ENCODE assay signal across 1 cellular context in the genomic region with DNA sequence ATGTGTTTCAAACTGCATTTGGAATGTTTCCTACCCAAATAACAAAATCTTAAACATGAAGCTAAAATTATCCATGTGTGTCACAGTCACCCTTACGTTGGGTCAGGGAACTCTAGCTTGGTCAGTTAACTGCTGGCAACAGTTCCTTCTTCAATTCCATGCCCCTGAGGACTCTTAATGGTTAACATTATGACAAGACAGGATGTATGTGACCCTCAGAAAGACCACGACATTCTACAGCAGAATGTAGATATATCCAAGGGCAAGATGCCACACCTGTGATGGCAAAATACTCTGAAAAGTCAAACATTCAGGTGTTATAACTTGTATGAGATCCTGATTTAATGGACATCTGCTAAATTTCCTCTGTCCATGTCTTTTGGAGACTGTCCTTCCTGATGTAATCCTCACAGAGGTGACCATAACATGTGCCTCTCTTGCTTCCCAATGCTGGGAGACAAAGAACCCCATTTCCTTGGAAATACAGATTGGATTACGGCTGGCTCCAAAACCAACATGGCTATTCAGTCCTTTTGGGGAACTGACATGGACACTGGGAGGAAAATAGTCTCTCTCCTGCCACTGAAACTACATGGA.
TF ChIP-seq lines count a peak whose summit lies in the region.

No MANE protein-coding gene starts in this region.

TF ChIP-seq in GM23338, 12 proteins besides CTCF, POLR2A, EP300 and RAD21:
- TF ChIP-seq EZH2phosphoT487 (IDR thresholded peaks at IDR 0.05; ENCODE audit: unreplicated experiment) (no peak), ZNF331 (CRISPR knock-in tag; IDR thresholded peaks at IDR 0.05; ENCODE audit: low read depth) (no peak), POLR2AphosphoS5 (IDR thresholded peaks at IDR 0.05; ENCODE audit: low read depth) (no peak), CREB1 (CRISPR knock-in tag; IDR thresholded peaks at IDR 0.05; ENCODE audit: low read depth) (no peak), ZNF114 (CRISPR knock-in tag; IDR thresholded peaks at IDR 0.05) (no peak), EZH2 (IDR thresholded peaks at IDR 0.05; ENCODE audit: low read depth, unreplicated experiment) (no peak), JUNB (IDR thresholded peaks at IDR 0.05; ENCODE audit: unreplicated experiment) (no peak), STAT1 (IDR thresholded peaks at IDR 0.05; ENCODE audit: unreplicated experiment) (no peak), NANOG (IDR thresholded peaks at IDR 0.05; ENCODE audit: borderline replicate concordance) (no peak)
- TF ChIP-seq, protein P1, sequence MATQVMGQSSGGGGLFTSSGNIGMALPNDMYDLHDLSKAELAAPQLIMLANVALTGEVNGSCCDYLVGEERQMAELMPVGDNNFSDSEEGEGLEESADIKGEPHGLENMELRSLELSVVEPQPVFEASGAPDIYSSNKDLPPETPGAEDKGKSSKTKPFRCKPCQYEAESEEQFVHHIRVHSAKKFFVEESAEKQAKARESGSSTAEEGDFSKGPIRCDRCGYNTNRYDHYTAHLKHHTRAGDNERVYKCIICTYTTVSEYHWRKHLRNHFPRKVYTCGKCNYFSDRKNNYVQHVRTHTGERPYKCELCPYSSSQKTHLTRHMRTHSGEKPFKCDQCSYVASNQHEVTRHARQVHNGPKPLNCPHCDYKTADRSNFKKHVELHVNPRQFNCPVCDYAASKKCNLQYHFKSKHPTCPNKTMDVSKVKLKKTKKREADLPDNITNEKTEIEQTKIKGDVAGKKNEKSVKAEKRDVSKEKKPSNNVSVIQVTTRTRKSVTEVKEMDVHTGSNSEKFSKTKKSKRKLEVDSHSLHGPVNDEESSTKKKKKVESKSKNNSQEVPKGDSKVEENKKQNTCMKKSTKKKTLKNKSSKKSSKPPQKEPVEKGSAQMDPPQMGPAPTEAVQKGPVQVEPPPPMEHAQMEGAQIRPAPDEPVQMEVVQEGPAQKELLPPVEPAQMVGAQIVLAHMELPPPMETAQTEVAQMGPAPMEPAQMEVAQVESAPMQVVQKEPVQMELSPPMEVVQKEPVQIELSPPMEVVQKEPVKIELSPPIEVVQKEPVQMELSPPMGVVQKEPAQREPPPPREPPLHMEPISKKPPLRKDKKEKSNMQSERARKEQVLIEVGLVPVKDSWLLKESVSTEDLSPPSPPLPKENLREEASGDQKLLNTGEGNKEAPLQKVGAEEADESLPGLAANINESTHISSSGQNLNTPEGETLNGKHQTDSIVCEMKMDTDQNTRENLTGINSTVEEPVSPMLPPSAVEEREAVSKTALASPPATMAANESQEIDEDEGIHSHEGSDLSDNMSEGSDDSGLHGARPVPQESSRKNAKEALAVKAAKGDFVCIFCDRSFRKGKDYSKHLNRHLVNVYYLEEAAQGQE (IDR thresholded peaks at IDR 0.05; ENCODE audit: unreplicated experiment), result no peak
- TF ChIP-seq, protein P2, sequence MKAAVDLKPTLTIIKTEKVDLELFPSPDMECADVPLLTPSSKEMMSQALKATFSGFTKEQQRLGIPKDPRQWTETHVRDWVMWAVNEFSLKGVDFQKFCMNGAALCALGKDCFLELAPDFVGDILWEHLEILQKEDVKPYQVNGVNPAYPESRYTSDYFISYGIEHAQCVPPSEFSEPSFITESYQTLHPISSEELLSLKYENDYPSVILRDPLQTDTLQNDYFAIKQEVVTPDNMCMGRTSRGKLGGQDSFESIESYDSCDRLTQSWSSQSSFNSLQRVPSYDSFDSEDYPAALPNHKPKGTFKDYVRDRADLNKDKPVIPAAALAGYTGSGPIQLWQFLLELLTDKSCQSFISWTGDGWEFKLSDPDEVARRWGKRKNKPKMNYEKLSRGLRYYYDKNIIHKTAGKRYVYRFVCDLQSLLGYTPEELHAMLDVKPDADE (IDR thresholded peaks at IDR 0.05), result no peak
- TF ChIP-seq, protein P3, sequence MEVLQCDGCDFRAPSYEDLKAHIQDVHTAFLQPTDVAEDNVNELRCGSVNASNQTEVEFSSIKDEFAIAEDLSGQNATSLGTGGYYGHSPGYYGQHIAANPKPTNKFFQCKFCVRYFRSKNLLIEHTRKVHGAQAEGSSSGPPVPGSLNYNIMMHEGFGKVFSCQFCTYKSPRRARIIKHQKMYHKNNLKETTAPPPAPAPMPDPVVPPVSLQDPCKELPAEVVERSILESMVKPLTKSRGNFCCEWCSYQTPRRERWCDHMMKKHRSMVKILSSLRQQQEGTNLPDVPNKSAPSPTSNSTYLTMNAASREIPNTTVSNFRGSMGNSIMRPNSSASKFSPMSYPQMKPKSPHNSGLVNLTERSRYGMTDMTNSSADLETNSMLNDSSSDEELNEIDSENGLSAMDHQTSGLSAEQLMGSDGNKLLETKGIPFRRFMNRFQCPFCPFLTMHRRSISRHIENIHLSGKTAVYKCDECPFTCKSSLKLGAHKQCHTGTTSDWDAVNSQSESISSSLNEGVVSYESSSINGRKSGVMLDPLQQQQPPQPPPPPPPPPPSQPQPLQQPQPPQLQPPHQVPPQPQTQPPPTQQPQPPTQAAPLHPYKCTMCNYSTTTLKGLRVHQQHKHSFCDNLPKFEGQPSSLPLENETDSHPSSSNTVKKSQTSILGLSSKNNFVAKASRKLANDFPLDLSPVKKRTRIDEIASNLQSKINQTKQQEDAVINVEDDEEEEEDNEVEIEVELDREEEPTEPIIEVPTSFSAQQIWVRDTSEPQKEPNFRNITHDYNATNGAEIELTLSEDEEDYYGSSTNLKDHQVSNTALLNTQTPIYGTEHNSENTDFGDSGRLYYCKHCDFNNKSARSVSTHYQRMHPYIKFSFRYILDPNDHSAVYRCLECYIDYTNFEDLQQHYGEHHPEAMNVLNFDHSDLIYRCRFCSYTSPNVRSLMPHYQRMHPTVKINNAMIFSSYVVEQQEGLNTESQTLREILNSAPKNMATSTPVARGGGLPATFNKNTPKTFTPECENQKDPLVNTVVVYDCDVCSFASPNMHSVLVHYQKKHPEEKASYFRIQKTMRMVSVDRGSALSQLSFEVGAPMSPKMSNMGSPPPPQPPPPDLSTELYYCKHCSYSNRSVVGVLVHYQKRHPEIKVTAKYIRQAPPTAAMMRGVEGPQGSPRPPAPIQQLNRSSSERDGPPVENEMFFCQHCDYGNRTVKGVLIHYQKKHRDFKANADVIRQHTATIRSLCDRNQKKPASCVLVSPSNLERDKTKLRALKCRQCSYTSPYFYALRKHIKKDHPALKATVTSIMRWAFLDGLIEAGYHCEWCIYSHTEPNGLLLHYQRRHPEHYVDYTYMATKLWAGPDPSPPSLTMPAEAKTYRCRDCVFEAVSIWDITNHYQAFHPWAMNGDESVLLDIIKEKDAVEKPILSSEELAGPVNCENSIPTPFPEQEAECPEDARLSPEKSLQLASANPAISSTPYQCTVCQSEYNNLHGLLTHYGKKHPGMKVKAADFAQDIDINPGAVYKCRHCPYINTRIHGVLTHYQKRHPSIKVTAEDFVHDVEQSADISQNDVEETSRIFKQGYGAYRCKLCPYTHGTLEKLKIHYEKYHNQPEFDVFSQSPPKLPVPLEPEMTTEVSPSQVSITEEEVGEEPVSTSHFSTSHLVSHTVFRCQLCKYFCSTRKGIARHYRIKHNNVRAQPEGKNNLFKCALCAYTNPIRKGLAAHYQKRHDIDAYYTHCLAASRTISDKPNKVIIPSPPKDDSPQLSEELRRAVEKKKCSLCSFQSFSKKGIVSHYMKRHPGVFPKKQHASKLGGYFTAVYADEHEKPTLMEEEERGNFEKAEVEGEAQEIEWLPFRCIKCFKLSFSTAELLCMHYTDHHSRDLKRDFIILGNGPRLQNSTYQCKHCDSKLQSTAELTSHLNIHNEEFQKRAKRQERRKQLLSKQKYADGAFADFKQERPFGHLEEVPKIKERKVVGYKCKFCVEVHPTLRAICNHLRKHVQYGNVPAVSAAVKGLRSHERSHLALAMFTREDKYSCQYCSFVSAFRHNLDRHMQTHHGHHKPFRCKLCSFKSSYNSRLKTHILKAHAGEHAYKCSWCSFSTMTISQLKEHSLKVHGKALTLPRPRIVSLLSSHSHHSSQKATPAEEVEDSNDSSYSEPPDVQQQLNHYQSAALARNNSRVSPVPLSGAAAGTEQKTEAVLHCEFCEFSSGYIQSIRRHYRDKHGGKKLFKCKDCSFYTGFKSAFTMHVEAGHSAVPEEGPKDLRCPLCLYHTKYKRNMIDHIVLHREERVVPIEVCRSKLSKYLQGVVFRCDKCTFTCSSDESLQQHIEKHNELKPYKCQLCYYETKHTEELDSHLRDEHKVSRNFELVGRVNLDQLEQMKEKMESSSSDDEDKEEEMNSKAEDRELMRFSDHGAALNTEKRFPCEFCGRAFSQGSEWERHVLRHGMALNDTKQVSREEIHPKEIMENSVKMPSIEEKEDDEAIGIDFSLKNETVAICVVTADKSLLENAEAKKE (CRISPR knock-in tag; IDR thresholded peaks at IDR 0.05), result no peak
